8 cellular contexts compared by ENCODE assay signal in the genomic region with DNA sequence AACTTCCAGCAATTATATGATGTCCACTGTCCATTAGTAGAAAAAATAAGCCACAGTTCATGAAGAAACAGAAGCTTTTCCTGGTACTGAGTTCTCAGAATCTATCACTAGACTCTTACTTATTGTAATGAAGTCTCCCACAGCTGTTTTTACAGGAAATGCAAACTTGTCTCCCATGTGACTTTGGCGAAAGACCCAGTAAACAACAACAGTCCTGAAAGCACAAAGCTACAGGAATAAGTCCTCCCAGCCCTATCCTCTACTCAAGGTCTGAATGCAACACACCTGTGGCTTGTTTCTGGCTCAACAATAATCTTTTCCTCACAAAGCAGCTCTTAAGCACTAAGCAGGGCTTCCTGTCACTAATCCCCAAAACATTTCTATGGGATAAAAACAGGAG. TPM values are rescaled to one million over a fixed set of nuclear protein-coding genes. Genes with fewer than 3 reads are reported as not detected.
A peak's percentile ranks its signal among the peaks of the same experiment; 100 is the strongest.
DNase-seq lines count a peak whose midpoint lies in the region; ATAC-seq, FAIRE-seq and TF ChIP-seq lines count a peak whose summit lies in the region.

No MANE protein-coding gene starts in this region.

- no peaks in the 10 kb centered on the region for H3K9me3 ChIP-seq in HUES6 (ENCODE audit: control insufficient read depth, insufficient read depth, low read depth, low read length)

- peaks cover 18% of the 10 kb centered on the region for H3K4me1 ChIP-seq in HUES6 (ENCODE audit: control insufficient read depth, insufficient read depth, low read length)

- peak overlapping the region; percentile 59; the same call in 1 of the 2 replicates for H3K27ac ChIP-seq in HUES6 (ENCODE audit: low read depth, low read length)

- no peak for FAIRE-seq in HTR-8/SVneo (lab: Jason Lieb, UNC)

- H3K9ac ChIP-seq in HUES6 (ENCODE audit: low read length) = no peak overlapping the region

- H3K27me3 ChIP-seq in HUES6 (ENCODE audit: control insufficient read depth, insufficient read depth, low read length) = no peaks in the 10 kb centered on the region

- no peaks in the 10 kb centered on the region for H3K36me3 ChIP-seq in HUES6 (ENCODE audit: control insufficient read depth, insufficient read depth, low read length)

- peak; percentile 72 for ATAC-seq in GM21447 (IDR thresholded peaks at IDR 0.05; ENCODE audit: unreplicated experiment)
- ATAC-seq in HG02840 (IDR thresholded peaks at IDR 0.05; ENCODE audit: low FRiP score, unreplicated experiment) = no peak

- no peak for TF ChIP-seq CTCF in fibroblast of villous mesenchyme (IDR thresholded peaks at IDR 0.05; ENCODE audit: insufficient read depth, low read depth, low read length)

- peak; percentile 38 for DNase-seq in CD1c-positive myeloid dendritic cell (ENCODE audit: extremely low spot score)
- peak; percentile 45 for DNase-seq in fibroblast of villous mesenchyme (ENCODE audit: low read depth)
- no peak for DNase-seq in NCI-H2107 treated with DMSO at 0.1 percent for 48 hours (lab: John Stamatoyannopoulos, UW; ENCODE audit: unreplicated experiment)
- no peak for DNase-seq in NCI-H748 treated with DMSO at 0.1 percent for 48 hours (lab: John Stamatoyannopoulos, UW)
- no peak for DNase-seq in HTR-8/SVneo (ENCODE audit: insufficient read length, low spot score)

- no peak overlapping the region for H3K4me3 ChIP-seq in HUES6 (ENCODE audit: low read depth, low read length)
- H3K4me3 ChIP-seq in fibroblast of villous mesenchyme (ENCODE audit: low read depth, low read length) = no peak overlapping the region

RNA-seq across cellular contexts. Expression of gene EOMES, which starts 55.8 kb away (rescaled TPM):
- not detected in 2 replicates for total RNA-seq in fibroblast of villous mesenchyme

Comparison
In these comparisons a context has a peak if more than half of its experiments do, and no peak if none do; other contexts are left out.
1. DNase-seq: peak in CD1c-positive myeloid dendritic cell (single experiment) and fibroblast of villous mesenchyme (single experiment); none in NCI-H2107 treated with DMSO at 0.1 percent for 48 hours (single experiment), NCI-H748 treated with DMSO at 0.1 percent for 48 hours (single experiment) and HTR-8/SVneo (single experiment).